8 cellular contexts compared by ENCODE assay signal in the genomic region with DNA sequence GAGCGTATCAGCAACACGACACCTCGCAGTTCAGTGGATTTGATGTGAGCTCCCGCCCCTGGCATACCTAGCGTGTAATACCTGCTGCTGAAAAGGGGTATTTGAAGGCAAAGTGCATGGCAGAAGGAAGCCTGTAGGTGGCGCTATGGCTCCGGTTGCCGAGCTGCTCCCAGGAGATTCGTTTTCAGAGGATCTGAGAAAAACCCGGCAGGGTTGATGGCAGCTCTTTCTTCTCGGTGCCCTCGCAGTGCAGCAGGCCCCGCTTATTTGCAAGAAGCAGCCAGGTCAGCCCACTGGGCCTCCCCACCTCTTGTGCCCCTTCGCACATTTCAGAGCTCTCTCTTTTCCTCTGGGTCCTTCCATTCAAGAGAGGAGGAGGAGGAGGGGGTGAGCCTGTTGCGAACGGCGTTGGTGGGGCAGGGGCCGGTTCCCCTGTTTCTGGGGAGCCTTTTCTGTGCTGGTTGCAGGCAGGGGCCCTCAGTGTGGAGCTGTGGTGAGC.
DNase-seq lines count a peak whose midpoint lies in the region; ATAC-seq, FAIRE-seq and TF ChIP-seq lines count a peak whose summit lies in the region.

No MANE protein-coding gene starts in this region.

- TF ChIP-seq CTCF in 22Rv1 (IDR thresholded peaks at IDR 0.05) = peak; percentile 94
- TF ChIP-seq CTCF in NB4 (IDR thresholded peaks at IDR 0.05; ENCODE audit: low read depth, low read length) = peak; percentile 92
- peak; percentile 79 for TF ChIP-seq CTCF in psoas muscle (IDR thresholded peaks at IDR 0.05)
- peak; percentile 28 to 57 (median 44) for TF ChIP-seq CTCF in vagina (IDR thresholded peaks at IDR 0.05)

- H3K4me3 Mint-ChIP-seq in activated naive CD8-positive, alpha-beta T cell treated with anti-CD3 and anti-CD28 coated beads, Interleukin-2, amount 10 ng/mL, durations not matched to agents 7 days and 5 days = no peak overlapping the region

- no peaks in the 10 kb centered on the region for H3K9me3 ChIP-seq in psoas muscle
- no peaks in the 10 kb centered on the region for H3K9me3 ChIP-seq in vagina

- H3K27ac Mint-ChIP-seq in activated naive CD8-positive, alpha-beta T cell treated with anti-CD3 and anti-CD28 coated beads, Interleukin-2, amount 10 ng/mL, durations not matched to agents 7 days and 5 days = no peak overlapping the region

- no peaks in the 10 kb centered on the region for H3K4me1 ChIP-seq in psoas muscle
- peaks cover 10% of the 10 kb centered on the region for H3K4me1 ChIP-seq in vagina

- intact Hi-C loops in left ventricle myocardium superior (cut with micrococcal nuclease) (loop anchor here (10.0 kb wide), 1 partner anchor 394 kb away; no protein-coding TSS in a partner anchor), psoas muscle (cut with DNase I) (loop anchor here (1.0 to 10.0 kb wide), 4 partner anchors 282 to 404 kb away; no protein-coding TSS in a partner anchor), vagina (cut with DNase I) (no loop called here)

- H3K36me3 ChIP-seq in psoas muscle (ENCODE audit: insufficient read depth in 1 of 2, low read depth in 1 of 2) (no peaks in the 10 kb centered on the region), vagina (no peaks in the 10 kb centered on the region)

- 9 to 14% (median 12%) methylated on average over 18 of the region's 18 CpGs for WGBS in psoas muscle, 3 donors

- POLR2A ChIA-PET in activated naive CD8-positive, alpha-beta T cell treated with anti-CD3 and anti-CD28 coated beads, Interleukin-2, amount 10 ng/mL, durations not matched to agents 7 days and 5 days (lab: Charles Lee) = interaction anchor here (1.1 kb wide), 1 partner anchor 9 kb away, joined by 3 read pairs; no protein-coding TSS in a partner anchor

- H3K4me3 ChIP-seq in NB4 (ENCODE audit: low read depth, low read length) (no peak overlapping the region), psoas muscle (no peak overlapping the region), vagina (no peak overlapping the region)

- DNase-seq in GM12892 (ENCODE audit: insufficient read length) (peak; percentile 57), NB4 (ENCODE audit: low read depth) (peak; percentile 76), SK-N-DZ (ENCODE audit: low spot score) (peak; percentile 56), left ventricle myocardium superior (peak; percentile 71), psoas muscle (peak; percentile 45 to 68), vagina (ENCODE audit: extremely low spot score in 2 of 2) (no peak)
- DNase-seq in activated naive CD8-positive, alpha-beta T cell treated with anti-CD3 and anti-CD28 coated beads, Interleukin-2, amount 10 ng/mL, durations not matched to agents 7 days and 5 days = peak; percentile 68

- H3K27ac ChIP-seq in 22Rv1 = no peak overlapping the region
- H3K27ac ChIP-seq in psoas muscle = no peak overlapping the region
- H3K27ac ChIP-seq in vagina = no peak overlapping the region

- peaks cover 26% of the 10 kb centered on the region for H3K27me3 Mint-ChIP-seq in activated naive CD8-positive, alpha-beta T cell treated with anti-CD3 and anti-CD28 coated beads, Interleukin-2, amount 10 ng/mL, durations not matched to agents 7 days and 5 days

- H3K9me3 Mint-ChIP-seq in activated naive CD8-positive, alpha-beta T cell treated with anti-CD3 and anti-CD28 coated beads, Interleukin-2, amount 10 ng/mL, durations not matched to agents 7 days and 5 days = no peaks in the 10 kb centered on the region

- peak; percentile 90 for FAIRE-seq in GM12892 (lab: Jason Lieb, UNC)

- peak; percentile 57 for ATAC-seq in activated naive CD8-positive, alpha-beta T cell treated with anti-CD3 and anti-CD28 coated beads, Interleukin-2, amount 10 ng/mL, durations not matched to agents 7 days and 5 days (ENCODE audit: low read depth)
- ATAC-seq in left ventricle myocardium superior = peak; percentile 72
- ATAC-seq in psoas muscle = peak; percentile 59 to 74 (median 62)

- H3K4me1 Mint-ChIP-seq in activated naive CD8-positive, alpha-beta T cell treated with anti-CD3 and anti-CD28 coated beads, Interleukin-2, amount 10 ng/mL, durations not matched to agents 7 days and 5 days = peaks cover 6% of the 10 kb centered on the region

- no peak for TF ChIP-seq POLR2A in GM12892 (IDR thresholded peaks at IDR 0.05; ENCODE audit: low read depth, low read length)
- no peak for TF ChIP-seq POLR2A in NB4 (IDR thresholded peaks at IDR 0.05; ENCODE audit: extremely low read depth, insufficient read length)
- TF ChIP-seq POLR2A in vagina (IDR thresholded peaks at IDR 0.05) = no peak

- no peaks in the 10 kb centered on the region for H3K36me3 Mint-ChIP-seq in activated naive CD8-positive, alpha-beta T cell treated with anti-CD3 and anti-CD28 coated beads, Interleukin-2, amount 10 ng/mL, durations not matched to agents 7 days and 5 days

- H3K27me3 ChIP-seq in psoas muscle (ENCODE audit: insufficient read depth in 3 of 3, low read length in 2 of 3) (peaks cover 0 to 16% (median 0%) of the 10 kb centered on the region in 3 donors), vagina (no peaks in the 10 kb centered on the region)

Comparison
In these comparisons a context has a peak if more than half of its experiments do, and no peak if none do; other contexts are left out.
1. CTCF ChIP-seq: peak in every context shown above with its lines; median percentile 94 in 22Rv1; 92 in NB4; 79 in psoas muscle; 44 in vagina.
2. DNase-seq: peak in GM12892 (single experiment), NB4 (single experiment), SK-N-DZ (single experiment), activated naive CD8-positive, alpha-beta T cell treated with anti-CD3 and anti-CD28 coated beads, Interleukin-2, amount 10 ng/mL, durations not matched to agents 7 days and 5 days (single experiment), left ventricle myocardium superior (single experiment) and psoas muscle (2 of 2); none in vagina (0 of 2).
3. Peak in every context shown above with its lines, with median percentiles within 50 percentile points of each other: ATAC-seq.